1 cellular context compared by ENCODE assay signal in the genomic region with DNA sequence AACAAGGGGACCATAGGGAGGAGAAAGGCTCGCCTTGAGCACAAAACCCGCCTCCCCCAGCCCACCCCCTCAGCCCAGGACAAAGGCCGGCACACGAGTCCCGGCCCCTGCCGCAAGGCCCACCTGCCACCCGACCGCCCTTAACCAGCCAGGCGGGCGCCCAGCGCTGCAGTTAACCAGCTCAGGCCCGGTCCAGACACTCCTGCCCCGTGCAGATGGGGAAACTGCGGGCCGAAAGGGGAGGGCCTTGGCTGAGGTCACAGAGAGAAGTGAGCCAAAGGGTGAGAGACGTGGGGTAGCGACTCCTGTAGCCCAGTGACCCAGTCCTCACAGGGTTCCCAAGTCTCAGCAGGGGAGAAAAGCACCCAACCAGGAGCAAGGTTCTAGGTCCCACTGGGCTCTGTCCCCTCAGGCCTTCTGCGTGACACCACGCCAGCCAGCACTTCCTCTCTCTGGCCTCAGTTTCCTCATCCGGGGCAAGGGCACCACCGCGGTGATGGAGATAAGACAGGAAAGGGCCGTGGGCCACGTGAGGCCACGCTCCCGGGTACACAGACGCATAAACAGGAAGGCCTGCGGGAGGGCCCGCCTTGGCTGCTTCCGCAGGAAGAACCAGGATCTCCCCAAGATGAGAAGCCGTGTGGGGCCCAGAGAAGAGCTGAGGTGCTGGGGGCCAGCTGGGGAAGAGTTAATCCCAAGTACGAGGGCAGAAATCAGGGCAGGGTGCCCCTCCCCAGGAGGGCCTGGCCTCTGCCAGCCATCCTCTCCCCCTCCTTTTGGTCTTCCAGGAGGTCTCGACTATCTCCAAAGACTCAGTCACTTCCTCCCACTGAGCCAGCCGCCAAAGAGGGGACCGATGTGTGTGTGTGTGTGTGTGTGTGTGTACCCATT.
TF ChIP-seq lines count a peak whose summit lies in the region.

No MANE protein-coding gene starts in this region.

TF ChIP-seq in IMR-90, 13 proteins besides CTCF, POLR2A, EP300 and RAD21:
- TF ChIP-seq RCOR1 (IDR thresholded peaks at IDR 0.05; ENCODE audit: insufficient replicate concordance, low read length) (no peak), CHD1 (IDR thresholded peaks at IDR 0.05; ENCODE audit: low read depth, low read length) (no peak), BHLHE40 (IDR thresholded peaks at IDR 0.05; ENCODE audit: low read depth, low read length) (no peak), SMC3 (IDR thresholded peaks at IDR 0.05; ENCODE audit: low read depth, low read length) (no peak), MAZ (IDR thresholded peaks at IDR 0.05; ENCODE audit: borderline replicate concordance, low read depth, low read length) (no peak), RFX5 (IDR thresholded peaks at IDR 0.05; ENCODE audit: low read depth, low read length) (no peak)
- TF ChIP-seq, protein P1, sequence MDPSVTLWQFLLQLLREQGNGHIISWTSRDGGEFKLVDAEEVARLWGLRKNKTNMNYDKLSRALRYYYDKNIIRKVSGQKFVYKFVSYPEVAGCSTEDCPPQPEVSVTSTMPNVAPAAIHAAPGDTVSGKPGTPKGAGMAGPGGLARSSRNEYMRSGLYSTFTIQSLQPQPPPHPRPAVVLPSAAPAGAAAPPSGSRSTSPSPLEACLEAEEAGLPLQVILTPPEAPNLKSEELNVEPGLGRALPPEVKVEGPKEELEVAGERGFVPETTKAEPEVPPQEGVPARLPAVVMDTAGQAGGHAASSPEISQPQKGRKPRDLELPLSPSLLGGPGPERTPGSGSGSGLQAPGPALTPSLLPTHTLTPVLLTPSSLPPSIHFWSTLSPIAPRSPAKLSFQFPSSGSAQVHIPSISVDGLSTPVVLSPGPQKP (IDR thresholded peaks at IDR 0.05; ENCODE audit: borderline replicate concordance, low read depth, low read length): no peak
